In genomic region chr20:53016534-53017042, GRCh38 we compare ENCODE assay signal across 9 cellular contexts. TPM values are rescaled to one million over a fixed set of nuclear protein-coding genes. Genes with fewer than 3 reads are reported as not detected.
"Had no signal": no experiment of that assay in that cellular context is flagged by ENCODE, and none has a peak within 500 bp of the region (broad histone marks: within the 10 kb centered on the region; RNA-seq: fewer than 3 reads in every experiment).

No MANE protein-coding gene starts in this region.

- H3K9ac ChIP-seq: KMS-11 had no signal

- FAIRE-seq: H1, H54 had no signal

- DNase-seq: H9, HCEC 1CT, KBM-7 had no signal

- H2AFZ ChIP-seq: GM23338 had no signal

- H3K4me2 ChIP-seq: GM23338, KMS-11 had no signal

- H3K4me3 ChIP-seq: GM23338 had no signal

- H3K27ac ChIP-seq: HL-60, KMS-11 had no signal

- ATAC-seq: GM23338 had no signal

RNA-seq across cellular contexts. Expression of gene TSHZ2, which starts 44.4 kb away (rescaled TPM):
- total RNA-seq: HT1080 had no signal
